In the genomic region with DNA sequence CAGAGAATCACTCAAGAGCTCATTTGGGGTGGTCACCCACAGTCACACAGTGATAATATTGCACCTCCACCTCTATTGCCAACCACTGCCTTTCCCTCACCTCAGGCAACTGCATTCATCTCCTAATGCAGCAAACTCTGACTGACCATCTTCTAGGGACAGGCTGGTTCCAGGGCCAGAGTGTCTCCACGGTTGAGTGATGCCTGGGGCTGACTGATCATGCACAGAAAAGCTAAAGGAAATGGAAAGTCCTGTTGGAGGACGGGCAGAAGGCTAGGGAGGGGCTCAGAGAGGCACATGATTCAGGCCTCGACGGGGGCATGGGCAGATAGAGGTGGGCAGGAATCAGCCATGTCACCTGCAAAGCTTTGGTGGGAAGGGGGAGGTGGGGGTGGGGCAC, we compare ENCODE assay signal across 19 cellular contexts.
DNase-seq lines count a peak whose midpoint lies in the region; ATAC-seq, FAIRE-seq and TF ChIP-seq lines count a peak whose summit lies in the region.
"Had no signal": no experiment of that assay in that cellular context is flagged by ENCODE, and none has a peak within 500 bp of the region (broad histone marks: within the 10 kb centered on the region; RNA-seq: fewer than 3 reads in every experiment).

No MANE protein-coding gene starts in this region.

- intact Hi-C loops in Panc1 (cut with micrococcal nuclease; ENCODE audit: unreplicated experiment) (no loop called here), spleen (cut with DNase I; ENCODE audit: low total_unique reads) (no loop called here)

- in situ Hi-C loops in Panc1 (cut with HindIII; ENCODE audit: low pct_unique_long_range_greater_than_20kb, low sequenced_read_pairs): no loop called here

- peak overlapping the region; percentile 62 for H3K4me2 ChIP-seq in DOHH2 (ENCODE audit: low read length)

- ATAC-seq in Panc1: peak; percentile 30
- ATAC-seq: HCT116, Right ventricle myocardium inferior had no signal

- CTCF ChIA-PET in Panc1 (lab: Charles Lee): no interaction called here

- no peaks in the 10 kb centered on the region for H3K9me2 ChIP-seq in DOHH2 (replicated peaks; ENCODE audit: control insufficient read depth, low read length)

- H3K9me3 ChIP-seq in DOHH2 (ENCODE audit: control insufficient read depth, insufficient read depth, low read length) (no peaks in the 10 kb centered on the region), Panc1 (ENCODE audit: control insufficient read depth, insufficient read depth, low read depth, low read length) (no peaks in the 10 kb centered on the region), spleen (no peaks in the 10 kb centered on the region)
- H3K9me3 ChIP-seq: Peyer's patch had no signal

- FAIRE-seq in urothelium cell line (lab: Jason Lieb, UNC): peak; percentile 30
- FAIRE-seq: K562 had no signal

- WGBS in spleen, 5 donors: 64 to 77% (median 69%) methylated on average over 4 of the region's 4 CpGs

- H4K20me1 ChIP-seq in DOHH2 (ENCODE audit: control insufficient read depth, insufficient read depth, low read depth, low read length): no peaks in the 10 kb centered on the region

- H3K4me1 ChIP-seq in DOHH2 (ENCODE audit: control insufficient read depth, low read length): peaks cover 94% of the 10 kb centered on the region
- H3K4me1 ChIP-seq in Panc1 (ENCODE audit: control insufficient read depth, insufficient read depth, low read length): peaks cover 19% of the 10 kb centered on the region
- peaks cover 0 to 9% (median 0%) of the 10 kb centered on the region in 6 donors for H3K4me1 ChIP-seq in spleen

- no peak for DNase-seq in Panc1 (ENCODE audit: low read depth, low spot score)
- DNase-seq in left kidney (ENCODE audit: low read depth, low spot score): peak; percentile 41
- DNase-seq in urothelium cell line (ENCODE audit: low spot score): no peak
- DNase-seq in NCI-H510A treated with DMSO at 0.1 percent for 48 hours (lab: John Stamatoyannopoulos, UW): no peak
- no peak for DNase-seq in NCI-H510A (lab: John Stamatoyannopoulos, UW)
- DNase-seq in spleen: no peak
- DNase-seq: DMS 273 treated with DMSO at 0.1 percent for 48 hours, GF-D8, GM23248, NCI-H1105, NCI-H2107, NCI-H226, NCI-H526, Peyer's patch, SW 1271 had no signal

- H3K79me2 ChIP-seq in DOHH2 (ENCODE audit: control insufficient read depth, low read length): no peaks in the 10 kb centered on the region

- POLR2A ChIA-PET in Panc1 (lab: Charles Lee): no interaction called here

- BruUV-seq in Panc1 (replicated peaks; lab: Mats Ljungman, UMichigan): no TSS peak

- H3K4me3 ChIP-seq in DOHH2 (ENCODE audit: low read length) (peak overlapping the region; percentile 17), Panc1 (ENCODE audit: low read depth in 2 of 2, low read length in 2 of 2) (no peak overlapping the region), spleen (no peak overlapping the region)
- H3K4me3 ChIP-seq: GM23248, K562, Peyer's patch had no signal

- peaks cover 43% of the 10 kb centered on the region for H3F3A ChIP-seq in DOHH2 (ENCODE audit: control insufficient read depth, insufficient read depth)

- H3K27me3 ChIP-seq in DOHH2 (ENCODE audit: control insufficient read depth, low read length) (no peaks in the 10 kb centered on the region), Panc1 (ENCODE audit: control insufficient read depth, insufficient read depth, low read length) (no peaks in the 10 kb centered on the region), spleen (replicated peaks in 1 of 7) (no peaks in the 10 kb centered on the region)
- H3K27me3 ChIP-seq: Peyer's patch had no signal

- TF ChIP-seq CTCF in DOHH2 (IDR thresholded peaks at IDR 0.05; ENCODE audit: low read depth, low read length, poor library complexity, severe bottlenecking) (no peak), Panc1 (IDR thresholded peaks at IDR 0.05) (no peak), spleen (IDR thresholded peaks at IDR 0.05 in 8 of 11, conservative IDR thresholded peaks at IDR 0.05 in 3 of 11) (no peak)

- TF ChIP-seq POLR2A in spleen (IDR thresholded peaks at IDR 0.05): no peak

- H3K36me3 ChIP-seq in DOHH2 (ENCODE audit: control insufficient read depth, low read length): no peaks in the 10 kb centered on the region
- no peaks in the 10 kb centered on the region for H3K36me3 ChIP-seq in Panc1 (ENCODE audit: control insufficient read depth, insufficient read depth, low read length)
- H3K36me3 ChIP-seq in spleen: no peaks in the 10 kb centered on the region
- H3K36me3 ChIP-seq: Peyer's patch had no signal

- H3K27ac ChIP-seq in DOHH2 (ENCODE audit: low read depth, low read length) (peak overlapping the region; percentile 82), Panc1 (ENCODE audit: low read length) (peak overlapping the region; percentile 81), spleen (no peak overlapping the region)
- H3K27ac ChIP-seq: GM23248, Peyer's patch had no signal

Comparison
In these comparisons a context has a peak if more than half of its experiments do, and no peak if none do; other contexts are left out.
1. H3K27ac ChIP-seq: peak in DOHH2 (single experiment) and Panc1 (single experiment); none in spleen (0 of 8).